Comparison of ENCODE assay signal across 9 cellular contexts in genomic region chr6:159134701-159135364, GRCh38. TPM values are rescaled to one million over a fixed set of nuclear protein-coding genes. Genes with fewer than 3 reads are reported as not detected.
DNase-seq lines count a peak whose midpoint lies in the region; ATAC-seq lines count a peak whose summit lies in the region.
"Had no signal": no experiment of that assay in that cellular context is flagged by ENCODE, and none has a peak within 500 bp of the region (broad histone marks: within the 10 kb centered on the region; RNA-seq: fewer than 3 reads in every experiment).

No MANE protein-coding gene starts in this region.

- no peaks in the 10 kb centered on the region for H3K36me3 Mint-ChIP-seq in activated CD4-positive, alpha-beta T cell treated with anti-CD3 and anti-CD28 coated beads, Interleukin-2, amount 10 ng/mL, durations not matched to agents 7 days and 5 days (ENCODE audit: low read depth)

- DNase-seq in SIG-M5 treated with dmso at 0.1 percent for 504 hours (lab: John Stamatoyannopoulos, UW; ENCODE audit: unreplicated experiment), result peak; percentile 72
- no peak for DNase-seq in SIG-M5 (lab: John Stamatoyannopoulos, UW)
- DNase-seq in NCI-H526 treated with DMSO at 0.1 percent for 48 hours (lab: John Stamatoyannopoulos, UW), result peak; percentile 43
- DNase-seq in activated CD4-positive, alpha-beta T cell treated with anti-CD3 and anti-CD28 coated beads, Interleukin-2, amount 10 ng/mL, durations not matched to agents 7 days and 5 days, result peak; percentile 80
- DNase-seq in dermis microvascular lymphatic vessel endothelial cell (ENCODE audit: low read depth in 2 of 2), result peak; percentile 28 to 54
- DNase-seq in medulla oblongata (ENCODE audit: extremely low spot score), result peak; percentile 91
- DNase-seq in stimulated activated CD8-positive, alpha-beta memory T cell treated with anti-CD3 and anti-CD28 coated beads, Interleukin-2, amount 100 ng/mL, for 1 hour (ENCODE audit: low read depth in 2 of 2), result peak; percentile 44 to 56

- no peak overlapping the region for H3K4me3 Mint-ChIP-seq in activated CD4-positive, alpha-beta T cell treated with anti-CD3 and anti-CD28 coated beads, Interleukin-2, amount 10 ng/mL, durations not matched to agents 7 days and 5 days
- H3K4me3 Mint-ChIP-seq: stimulated activated naive CD8-positive, alpha-beta T cell treated with anti-CD3 and anti-CD28 coated beads, Interleukin-15, Interleukin-2, amounts not matched to agents 100 ng/mL and 50 ng/mL, for 24 hours had no signal

- POLR2A ChIA-PET in activated CD4-positive, alpha-beta T cell treated with anti-CD3 and anti-CD28 coated beads, Interleukin-2, amount 10 ng/mL, durations not matched to agents 7 days and 5 days (lab: Charles Lee), result no interaction called here

- H3K9me3 Mint-ChIP-seq in activated CD4-positive, alpha-beta T cell treated with anti-CD3 and anti-CD28 coated beads, Interleukin-2, amount 10 ng/mL, durations not matched to agents 7 days and 5 days, result no peaks in the 10 kb centered on the region
- H3K9me3 Mint-ChIP-seq: stimulated activated naive CD8-positive, alpha-beta T cell treated with anti-CD3 and anti-CD28 coated beads, Interleukin-15, Interleukin-2, amounts not matched to agents 100 ng/mL and 50 ng/mL, for 24 hours had no signal

- H3K4me1 Mint-ChIP-seq in activated CD4-positive, alpha-beta T cell treated with anti-CD3 and anti-CD28 coated beads, Interleukin-2, amount 10 ng/mL, durations not matched to agents 7 days and 5 days, result peaks cover 11% of the 10 kb centered on the region

- ATAC-seq in HG03159 (IDR thresholded peaks at IDR 0.05; ENCODE audit: unreplicated experiment), result peak; percentile 76

- H3K27ac Mint-ChIP-seq in activated CD4-positive, alpha-beta T cell treated with anti-CD3 and anti-CD28 coated beads, Interleukin-2, amount 10 ng/mL, durations not matched to agents 7 days and 5 days, result no peak overlapping the region

- CTCF ChIA-PET in activated CD4-positive, alpha-beta T cell treated with anti-CD3 and anti-CD28 coated beads, Interleukin-2, amount 10 ng/mL, durations not matched to agents 7 days and 5 days (lab: Charles Lee), result interaction anchor here (0.6 to 4.8 kb wide), 32 partner anchors 9 to 616 kb away, joined by 3 to 33 read pairs (median 4); partner anchors contain the start of genes RSPH3 and TAGAP

- H3K27me3 Mint-ChIP-seq in activated CD4-positive, alpha-beta T cell treated with anti-CD3 and anti-CD28 coated beads, Interleukin-2, amount 10 ng/mL, durations not matched to agents 7 days and 5 days, result peaks cover 29% of the 10 kb centered on the region

RNA-seq across cellular contexts. Expression of gene FNDC1, which starts 34.4 kb away (rescaled TPM):
- not detected for total RNA-seq in activated CD4-positive, alpha-beta T cell treated with anti-CD3 and anti-CD28 coated beads, Interleukin-2, amount 10 ng/mL, durations not matched to agents 7 days and 5 days
- total RNA-seq in dermis microvascular lymphatic vessel endothelial cell, result not detected in 2 replicates
